In genomic region chr14:72049462-72049861, GRCh38 we compare ENCODE assay signal across 12 cellular contexts.
A peak's percentile ranks its signal among the peaks of the same experiment; 100 is the strongest.
DNase-seq lines count a peak whose midpoint lies in the region; ATAC-seq and TF ChIP-seq lines count a peak whose summit lies in the region.
"Had no signal": no experiment of that assay in that cellular context is flagged by ENCODE, and none has a peak within 500 bp of the region (broad histone marks: within the 10 kb centered on the region; RNA-seq: fewer than 3 reads in every experiment).

No MANE protein-coding gene starts in this region.

- in situ Hi-C loops in GM13977 (cut with MboI; ENCODE audit: low pct_unique_long_range_greater_than_20kb, low sequenced_read_pairs, unreplicated experiment), result no loop called here

- ATAC-seq in GM18511 (IDR thresholded peaks at IDR 0.05; ENCODE audit: unreplicated experiment), result no peak

- DNase-seq in NCI-H1417 (lab: John Stamatoyannopoulos, UW), result peak; percentile 2 to 53 (median 22)
- DNase-seq in NCI-H1417 treated with DMSO at 0.1 percent for 48 hours (lab: John Stamatoyannopoulos, UW), result no peak
- peak; percentile 29 for DNase-seq in GM13977 (ENCODE audit: low spot score)
- peak; percentile 52 for DNase-seq in OCI-M1 (lab: John Stamatoyannopoulos, UW)
- peak; percentile 86 for DNase-seq in islet precursor cell
- DNase-seq in putamen (ENCODE audit: low spot score), result no peak
- no peak for DNase-seq in epidermal melanocyte (ENCODE audit: insufficient read length, low spot score)
- DNase-seq: 8988T, activated B cell treated with CpG ODN at 0.5 μM for 24 hours, NCI-H1092 treated with DMSO at 0.1 percent for 48 hours, Peyer's patch had no signal

- TF ChIP-seq CTCF in GM13977 (IDR thresholded peaks at IDR 0.05; ENCODE audit: extremely low read depth, insufficient read depth, missing control alignments), result no peak

Comparison
In these comparisons a context has a peak if more than half of its experiments do, and no peak if none do; other contexts are left out.
1. DNase-seq: peak in NCI-H1417 (3 of 3), GM13977 (single experiment), OCI-M1 (single experiment) and islet precursor cell (single experiment); none in NCI-H1417 treated with DMSO at 0.1 percent for 48 hours (single experiment), putamen (single experiment) and epidermal melanocyte (single experiment).